ENCODE assay signal across 15 cellular contexts in genomic region chr3:188187055-188187454, GRCh38. TPM values are rescaled to one million over a fixed set of nuclear protein-coding genes. Genes with fewer than 3 reads are reported as not detected.
DNase-seq lines count a peak whose midpoint lies in the region; ATAC-seq and TF ChIP-seq lines count a peak whose summit lies in the region.
"Had no signal": no experiment of that assay in that cellular context is flagged by ENCODE, and none has a peak within 500 bp of the region (broad histone marks: within the 10 kb centered on the region; RNA-seq: fewer than 3 reads in every experiment).

No MANE protein-coding gene starts in this region.

- H4K20me1 ChIP-seq in BLaER1 treated with 17β-estradiol and CSF1 and Interleukin-3, amounts not matched to agents 10 nM and 100 nM = peaks cover 0 to 71% (median 0%) of the 10 kb centered on the region in 11 experiments; a peak in 7 of 22 replicates
- H4K20me1 ChIP-seq in mammary epithelial cell (ENCODE audit: insufficient read depth, low read length) = no peaks in the 10 kb centered on the region

- CTCF ChIA-PET in mammary epithelial cell (lab: Charles Lee; ENCODE audit: low non-redundant PET) = interaction anchor here (0.6 to 0.7 kb wide), 2 partner anchors 50 to 446 kb away, joined by 3 to 4 read pairs; no protein-coding TSS in a partner anchor

- no peak overlapping the region; a peak in 2 of 22 replicates for H3K9ac ChIP-seq in BLaER1 treated with 17β-estradiol and CSF1 and Interleukin-3, amounts not matched to agents 10 nM and 100 nM
- no peak overlapping the region for H3K9ac ChIP-seq in mammary epithelial cell (ENCODE audit: insufficient read depth, low read length)

- H3K27ac Mint-ChIP-seq in natural killer cell treated with Interleukin-12 subunit alpha and Interleukin-12 subunit beta and Interleukin-15 and Interleukin-18, amount 100 ng/mL, for 72 hours = no peak overlapping the region
- H3K27ac Mint-ChIP-seq: activated T-helper 17 cell treated with anti-CD3 and anti-CD28 coated beads, Interleukin-2, amount 50 U/mL, for 72 hours had no signal

- BruUV-seq in mammary epithelial cell (replicated peaks; lab: Mats Ljungman, UMichigan) = no TSS peak

- DNase-seq in LHCN-M2 (ENCODE audit: low read depth) (peak; percentile 17), mammary epithelial cell (peak; percentile 48), COLO668 (lab: John Stamatoyannopoulos, UW; ENCODE audit: unreplicated experiment) (no peak), SHP77 treated with DMSO at 0.1 percent for 48 hours (lab: John Stamatoyannopoulos, UW) (no peak)
- DNase-seq in natural killer cell treated with Interleukin-12 subunit alpha and Interleukin-12 subunit beta and Interleukin-15 and Interleukin-18, amount 100 ng/mL, for 72 hours (ENCODE audit: low spot score) = no peak
- DNase-seq in stimulated activated CD4-positive, alpha-beta T cell treated with anti-CD3 and anti-CD28 coated beads, Interleukin-4, amount 100 ng/mL, for 4 hours = no peak
- DNase-seq: hippocampal formation; NCI-H446 treated with DMSO at 0.1 percent for 48 hours; nucleus accumbens; SJCRH30; stimulated activated CD8-positive, alpha-beta memory T cell treated with anti-CD3 and anti-CD28 coated beads, Interleukin-4, amount 100 ng/mL, for 48 hours had no signal

- 39% methylated on average over 2 of the region's 2 CpGs for WGBS in mammary epithelial cell (ENCODE audit: low coverage, missing lambda C conversion rate)

- no peaks in the 10 kb centered on the region for H3K27me3 Mint-ChIP-seq in natural killer cell treated with Interleukin-12 subunit alpha and Interleukin-12 subunit beta and Interleukin-15 and Interleukin-18, amount 100 ng/mL, for 72 hours
- H3K27me3 Mint-ChIP-seq: activated T-helper 17 cell treated with anti-CD3 and anti-CD28 coated beads, Interleukin-2, amount 50 U/mL, for 72 hours had no signal

- H3K9me3 ChIP-seq in BLaER1 treated with 17β-estradiol and CSF1 and Interleukin-3, amounts not matched to agents 10 nM and 100 nM (replicated peaks in 1 of 11) = no peaks in the 10 kb centered on the region
- H3K9me3 ChIP-seq in mammary epithelial cell (replicated peaks; ENCODE audit: insufficient read depth, low read length) = no peaks in the 10 kb centered on the region
- H3K9me3 ChIP-seq: SJCRH30 had no signal

- no peak for ATAC-seq in natural killer cell treated with Interleukin-12 subunit alpha and Interleukin-12 subunit beta and Interleukin-15 and Interleukin-18, amount 100 ng/mL, for 72 hours
- ATAC-seq in GM21737 (IDR thresholded peaks at IDR 0.05; ENCODE audit: unreplicated experiment) = no peak
- ATAC-seq: activated T-helper 17 cell treated with anti-CD3 and anti-CD28 coated beads, Interleukin-2, amount 50 U/mL, for 72 hours had no signal

- H3K4me1 ChIP-seq in BLaER1 treated with 17β-estradiol and CSF1 and Interleukin-3, amounts not matched to agents 10 nM and 100 nM = peaks cover 33 to 48% (median 40%) of the 10 kb centered on the region in 10 experiments
- H3K4me1 ChIP-seq in mammary epithelial cell (ENCODE audit: insufficient read depth, low read length) = peaks cover 33% of the 10 kb centered on the region
- H3K4me1 ChIP-seq: SJCRH30 had no signal

- H3K36me3 ChIP-seq in BLaER1 treated with 17β-estradiol and CSF1 and Interleukin-3, amounts not matched to agents 10 nM and 100 nM = peaks cover 7 to 45% (median 28%) of the 10 kb centered on the region in 11 experiments; a peak in 21 of 22 replicates
- H3K36me3 ChIP-seq in mammary epithelial cell (ENCODE audit: insufficient read depth, low read length) = peaks cover 6% of the 10 kb centered on the region
- H3K36me3 ChIP-seq: SJCRH30 had no signal

- peak overlapping the region in 10 of 11 experiments; percentile 39 to 78 (median 57); a peak in 18 of 22 replicates for H3K27ac ChIP-seq in BLaER1 treated with 17β-estradiol and CSF1 and Interleukin-3, amounts not matched to agents 10 nM and 100 nM
- no peak overlapping the region for H3K27ac ChIP-seq in mammary epithelial cell (ENCODE audit: insufficient read depth, low read depth, low read length)
- H3K27ac ChIP-seq: SJCRH30 had no signal

- dilution Hi-C loops in mammary epithelial cell (cut with HindIII; ENCODE audit: low sequenced_read_pairs) = no loop called here

- peaks cover 8% of the 10 kb centered on the region for H3K36me3 Mint-ChIP-seq in natural killer cell treated with Interleukin-12 subunit alpha and Interleukin-12 subunit beta and Interleukin-15 and Interleukin-18, amount 100 ng/mL, for 72 hours

- no peak overlapping the region for H2AFZ ChIP-seq in mammary epithelial cell (ENCODE audit: low read depth, low read length)

- intact Hi-C loops in mammary epithelial cell (cut with micrococcal nuclease) = loop anchor here (10.0 kb wide), 1 partner anchor 442 kb away; the partner anchor contains the start of gene BCL6

- in situ Hi-C loops in mammary epithelial cell (cut with MboI; ENCODE audit: low sequenced_read_pairs in 2 of 2) = no loop called here

- no peaks in the 10 kb centered on the region for H3K27me3 ChIP-seq in BLaER1 treated with 17β-estradiol and CSF1 and Interleukin-3, amounts not matched to agents 10 nM and 100 nM
- H3K27me3 ChIP-seq in mammary epithelial cell (ENCODE audit: insufficient read depth, low read length) = no peaks in the 10 kb centered on the region
- H3K27me3 ChIP-seq: SJCRH30 had no signal

- H3K79me2 ChIP-seq in mammary epithelial cell (ENCODE audit: insufficient read depth, low read length) = peaks cover 63% of the 10 kb centered on the region

- no peak overlapping the region for H3K4me3 ChIP-seq in BLaER1 treated with 17β-estradiol and CSF1 and Interleukin-3, amounts not matched to agents 10 nM and 100 nM
- no peak overlapping the region for H3K4me3 ChIP-seq in mammary epithelial cell (replicated peaks in 1 of 3; ENCODE audit: insufficient read depth in 1 of 3, low read depth in 2 of 3, low read length in 3 of 3)
- H3K4me3 ChIP-seq: lung, SJCRH30 had no signal

- H3K4me3 Mint-ChIP-seq in natural killer cell treated with Interleukin-12 subunit alpha and Interleukin-12 subunit beta and Interleukin-15 and Interleukin-18, amount 100 ng/mL, for 72 hours = peak overlapping the region; percentile 19
- H3K4me3 Mint-ChIP-seq: activated T-helper 17 cell treated with anti-CD3 and anti-CD28 coated beads, Interleukin-2, amount 50 U/mL, for 72 hours had no signal

- TF ChIP-seq CTCF in mammary epithelial cell (conservative IDR thresholded peaks at IDR 0.05 in 1 of 2, IDR thresholded peaks at IDR 0.05 in 1 of 2; ENCODE audit: extremely low read depth in 1 of 2, insufficient read depth in 1 of 2, low read depth in 1 of 2, low read length in 2 of 2) = no peak

- H3K4me1 Mint-ChIP-seq in natural killer cell treated with Interleukin-12 subunit alpha and Interleukin-12 subunit beta and Interleukin-15 and Interleukin-18, amount 100 ng/mL, for 72 hours (ENCODE audit: low read depth in 2 of 2) = peaks cover 45 to 54% of the 10 kb centered on the region in 2 donors

- H3K4me2 ChIP-seq in BLaER1 treated with 17β-estradiol and CSF1 and Interleukin-3, amounts not matched to agents 10 nM and 100 nM = peak overlapping the region; percentile 1 to 69 (median 56); a peak in 18 of 22 replicates
- H3K4me2 ChIP-seq in mammary epithelial cell (ENCODE audit: insufficient read depth, low read depth, low read length) = no peak overlapping the region

- no peaks in the 10 kb centered on the region for H3K9me3 Mint-ChIP-seq in natural killer cell treated with Interleukin-12 subunit alpha and Interleukin-12 subunit beta and Interleukin-15 and Interleukin-18, amount 100 ng/mL, for 72 hours
- H3K9me3 Mint-ChIP-seq: activated T-helper 17 cell treated with anti-CD3 and anti-CD28 coated beads, Interleukin-2, amount 50 U/mL, for 72 hours had no signal

RNA-seq across cellular contexts. Expression of gene LPP, which starts 33.1 kb away (rescaled TPM):
- total RNA-seq in LHCN-M2 (2014; rRNA removed) (32.4 and 39.7 TPM in 2 replicates), mammary epithelial cell (100 to 1,000 TPM in 1 of 2 donors, 10 to 100 TPM in 1; 66.8 to 109 TPM)
- polyA plus RNA-seq in LHCN-M2 (2012) = 10.1 TPM
- 19.1 TPM for polyA plus RNA-seq in mammary epithelial cell
- 149 TPM for polyA minus RNA-seq in mammary epithelial cell
- total RNA-seq in natural killer cell treated with Interleukin-12 subunit alpha and Interleukin-12 subunit beta and Interleukin-15 and Interleukin-18, amount 100 ng/mL, for 72 hours = 10 to 100 TPM; 52.7 to 56.7 TPM

Comparison
In these comparisons a context has a peak if more than half of its experiments do, and no peak if none do; other contexts are left out.
1. DNase-seq: peak in LHCN-M2 (single experiment) and mammary epithelial cell (single experiment); none in natural killer cell treated with Interleukin-12 subunit alpha and Interleukin-12 subunit beta and Interleukin-15 and Interleukin-18, amount 100 ng/mL, for 72 hours (single experiment), COLO668 (single experiment), SHP77 treated with DMSO at 0.1 percent for 48 hours (single experiment) and stimulated activated CD4-positive, alpha-beta T cell treated with anti-CD3 and anti-CD28 coated beads, Interleukin-4, amount 100 ng/mL, for 4 hours (0 of 2).